ENCODE assay signal across 8 cellular contexts in genomic region chr12:85998074-85998473, GRCh38.
"Had no signal": no experiment of that assay in that cellular context is flagged by ENCODE, and none has a peak within 500 bp of the region (broad histone marks: within the 10 kb centered on the region; RNA-seq: fewer than 3 reads in every experiment).

No MANE protein-coding gene starts in this region.

- ATAC-seq: HepG2 had no signal

- H3K27me3 Mint-ChIP-seq: IgD-negative memory B cell had no signal

- H3K9ac ChIP-seq: GM23248 had no signal

- H3K4me1 Mint-ChIP-seq: H9, IgD-negative memory B cell had no signal

- DNase-seq: GM23248, H9, HCEC 1CT, HFFc6, KG1 had no signal

- H3K36me3 Mint-ChIP-seq: IgD-negative memory B cell had no signal

- H3K27ac ChIP-seq: GM23248, HL-60 had no signal

- H2AFZ ChIP-seq: GM23248 had no signal

- H3K4me3 Mint-ChIP-seq: H9, HFFc6, IgD-negative memory B cell had no signal

- H3K27ac Mint-ChIP-seq: H9, HFFc6, IgD-negative memory B cell had no signal

- H3K4me3 ChIP-seq: GM23248 had no signal
